17 cellular contexts compared by ENCODE assay signal in the genomic region with DNA sequence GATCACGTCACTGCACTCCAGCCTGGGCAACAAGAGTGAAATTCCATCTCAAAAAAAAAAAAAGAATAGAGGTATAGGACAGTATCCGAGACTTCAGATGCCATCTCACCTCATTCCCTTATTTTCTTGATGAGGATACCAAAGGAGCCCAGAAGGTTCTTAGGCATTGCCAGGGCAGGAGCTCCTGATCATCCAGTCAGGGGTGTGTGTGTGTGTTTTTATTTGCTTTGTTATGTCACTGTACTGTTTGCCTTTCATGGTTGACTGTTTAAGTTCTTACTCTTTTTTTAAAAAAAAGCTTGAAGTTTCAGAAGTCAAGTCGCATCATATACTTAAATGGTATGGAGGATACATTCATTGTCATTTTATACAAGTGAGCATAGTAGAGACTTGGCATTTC.
DNase-seq lines count a peak whose midpoint lies in the region; ATAC-seq and TF ChIP-seq lines count a peak whose summit lies in the region.
"Had no signal": no experiment of that assay in that cellular context is flagged by ENCODE, and none has a peak within 500 bp of the region (broad histone marks: within the 10 kb centered on the region; RNA-seq: fewer than 3 reads in every experiment).

No MANE protein-coding gene starts in this region.

- peaks cover 5% of the 10 kb centered on the region for H3K9me3 Mint-ChIP-seq in activated CD8-positive, alpha-beta T cell treated with anti-CD3 and anti-CD28 coated beads for 36 hours
- peaks cover 4% of the 10 kb centered on the region for H3K9me3 Mint-ChIP-seq in activated CD8-positive, alpha-beta T cell treated with anti-CD3 and anti-CD28 coated beads, Interleukin-2, amount 10 ng/mL, durations not matched to agents 7 days and 5 days (ENCODE audit: insufficient read depth)
- H3K9me3 Mint-ChIP-seq in activated T-helper 1 cell treated with anti-CD3 and anti-CD28 coated beads, Interleukin-12 subunit alpha, Interleukin-12 subunit beta, Interleukin-2, Interleukin-4 antibody, amounts not matched to agents 30 ng/mL and 10 ng/mL and 1 ng/mL, durations not matched to agents 14 hours and 24 hours and 36 hours: peaks cover 7% of the 10 kb centered on the region
- H3K9me3 Mint-ChIP-seq: CD4-positive, alpha-beta T cell had no signal

- no peaks in the 10 kb centered on the region for H3K36me3 ChIP-seq in KOPT-K1 (ENCODE audit: insufficient read depth, low read length)
- H3K36me3 ChIP-seq in thyroid gland: peaks cover 0 to 3% of the 10 kb centered on the region in 2 donors
- H3K36me3 ChIP-seq: HAP-1 had no signal

- H3K4me1 Mint-ChIP-seq in activated CD8-positive, alpha-beta T cell treated with anti-CD3 and anti-CD28 coated beads for 36 hours (ENCODE audit: low read depth): peaks cover 90% of the 10 kb centered on the region
- H3K4me1 Mint-ChIP-seq in activated CD8-positive, alpha-beta T cell treated with anti-CD3 and anti-CD28 coated beads, Interleukin-2, amount 10 ng/mL, durations not matched to agents 7 days and 5 days (ENCODE audit: low read depth): peaks cover 93% of the 10 kb centered on the region
- H3K4me1 Mint-ChIP-seq in activated T-helper 1 cell treated with anti-CD3 and anti-CD28 coated beads, Interleukin-12 subunit alpha, Interleukin-12 subunit beta, Interleukin-2, Interleukin-4 antibody, amounts not matched to agents 30 ng/mL and 10 ng/mL and 1 ng/mL, durations not matched to agents 14 hours and 24 hours and 36 hours (ENCODE audit: low read depth): peaks cover 87% of the 10 kb centered on the region

- intact Hi-C loops in activated CD8-positive, alpha-beta T cell treated with anti-CD3 and anti-CD28 coated beads for 36 hours (cut with micrococcal nuclease): loop anchor here (10.0 kb wide), 1 partner anchor 356 kb away; no protein-coding TSS in a partner anchor
- intact Hi-C loops in activated T-helper 1 cell treated with anti-CD3 and anti-CD28 coated beads, Interleukin-12 subunit alpha, Interleukin-12 subunit beta, Interleukin-2, Interleukin-4 antibody, amounts not matched to agents 30 ng/mL and 10 ng/mL and 1 ng/mL, durations not matched to agents 14 hours and 24 hours and 36 hours (cut with micrococcal nuclease): no loop called here
- intact Hi-C loops in thyroid gland (cut with DNase I): no loop called here
- intact Hi-C loops in left colon (cut with DNase I, micrococcal nuclease): no loop called here

- no peak for TF ChIP-seq CTCF in activated CD8-positive, alpha-beta T cell treated with anti-CD3 and anti-CD28 coated beads for 36 hours (IDR thresholded peaks at IDR 0.05)
- no peak for TF ChIP-seq CTCF in thyroid gland (IDR thresholded peaks at IDR 0.05)

- TF ChIP-seq POLR2A in thyroid gland (IDR thresholded peaks at IDR 0.05): no peak

- H3K27me3 Mint-ChIP-seq in activated CD8-positive, alpha-beta T cell treated with anti-CD3 and anti-CD28 coated beads for 36 hours: no peaks in the 10 kb centered on the region
- no peaks in the 10 kb centered on the region for H3K27me3 Mint-ChIP-seq in activated CD8-positive, alpha-beta T cell treated with anti-CD3 and anti-CD28 coated beads, Interleukin-2, amount 10 ng/mL, durations not matched to agents 7 days and 5 days (ENCODE audit: low read depth)
- H3K27me3 Mint-ChIP-seq in activated T-helper 1 cell treated with anti-CD3 and anti-CD28 coated beads, Interleukin-12 subunit alpha, Interleukin-12 subunit beta, Interleukin-2, Interleukin-4 antibody, amounts not matched to agents 30 ng/mL and 10 ng/mL and 1 ng/mL, durations not matched to agents 14 hours and 24 hours and 36 hours (ENCODE audit: insufficient read depth): no peaks in the 10 kb centered on the region
- H3K27me3 Mint-ChIP-seq: B cell; CD4-positive, alpha-beta T cell had no signal

- CTCF ChIA-PET in activated CD8-positive, alpha-beta T cell treated with anti-CD3 and anti-CD28 coated beads for 36 hours (lab: Charles Lee): interaction anchor here (1.7 to 3.1 kb wide), 2 partner anchors 7 to 127 kb away, joined by 6 to 13 read pairs; no protein-coding TSS in a partner anchor
- CTCF ChIA-PET in activated CD8-positive, alpha-beta T cell treated with anti-CD3 and anti-CD28 coated beads, Interleukin-2, amount 10 ng/mL, durations not matched to agents 7 days and 5 days (lab: Charles Lee): interaction anchor here (1.3 to 17.3 kb wide), 4 partner anchors 10 to 142 kb away, joined by 3 to 272 read pairs (median 28); a partner anchor contains a TSS

- no peaks in the 10 kb centered on the region for H3K27me3 ChIP-seq in thyroid gland

- H3K36me3 Mint-ChIP-seq in activated CD8-positive, alpha-beta T cell treated with anti-CD3 and anti-CD28 coated beads for 36 hours (ENCODE audit: low read depth): peaks cover 70% of the 10 kb centered on the region
- peaks cover 73% of the 10 kb centered on the region for H3K36me3 Mint-ChIP-seq in activated CD8-positive, alpha-beta T cell treated with anti-CD3 and anti-CD28 coated beads, Interleukin-2, amount 10 ng/mL, durations not matched to agents 7 days and 5 days (ENCODE audit: low read depth)
- peaks cover 55% of the 10 kb centered on the region for H3K36me3 Mint-ChIP-seq in activated T-helper 1 cell treated with anti-CD3 and anti-CD28 coated beads, Interleukin-12 subunit alpha, Interleukin-12 subunit beta, Interleukin-2, Interleukin-4 antibody, amounts not matched to agents 30 ng/mL and 10 ng/mL and 1 ng/mL, durations not matched to agents 14 hours and 24 hours and 36 hours (ENCODE audit: low read depth)

- no peaks in the 10 kb centered on the region for H3K9me3 ChIP-seq in KOPT-K1 (ENCODE audit: insufficient read depth, low read length, poor library complexity, severe bottlenecking)
- no peaks in the 10 kb centered on the region for H3K9me3 ChIP-seq in thyroid gland
- H3K9me3 ChIP-seq: HAP-1 had no signal

- H3K4me3 Mint-ChIP-seq in activated CD8-positive, alpha-beta T cell treated with anti-CD3 and anti-CD28 coated beads for 36 hours: no peak overlapping the region
- no peak overlapping the region for H3K4me3 Mint-ChIP-seq in activated CD8-positive, alpha-beta T cell treated with anti-CD3 and anti-CD28 coated beads, Interleukin-2, amount 10 ng/mL, durations not matched to agents 7 days and 5 days
- H3K4me3 Mint-ChIP-seq in activated T-helper 1 cell treated with anti-CD3 and anti-CD28 coated beads, Interleukin-12 subunit alpha, Interleukin-12 subunit beta, Interleukin-2, Interleukin-4 antibody, amounts not matched to agents 30 ng/mL and 10 ng/mL and 1 ng/mL, durations not matched to agents 14 hours and 24 hours and 36 hours: no peak overlapping the region
- H3K4me3 Mint-ChIP-seq: B cell; CD4-positive, alpha-beta T cell had no signal

- no peak for DNase-seq in activated CD8-positive, alpha-beta T cell treated with anti-CD3 and anti-CD28 coated beads for 36 hours
- no peak for DNase-seq in activated CD8-positive, alpha-beta T cell treated with anti-CD3 and anti-CD28 coated beads, Interleukin-2, amount 10 ng/mL, durations not matched to agents 7 days and 5 days
- DNase-seq in activated T-helper 1 cell treated with anti-CD3 and anti-CD28 coated beads, Interleukin-12 subunit alpha, Interleukin-12 subunit beta, Interleukin-2, Interleukin-4 antibody, amounts not matched to agents 30 ng/mL and 10 ng/mL and 1 ng/mL, durations not matched to agents 14 hours and 24 hours and 36 hours (ENCODE audit: low spot score): no peak
- no peak for DNase-seq in thyroid gland
- DNase-seq in stimulated activated naive CD4-positive, alpha-beta T cell treated with Interleukin-2 at 50 U/mL for 16 hours (lab: John Stamatoyannopoulos, UW): no peak
- DNase-seq in left colon: no peak
- DNase-seq: C1 segment of cervical spinal cord; Calu3; CD4-positive, alpha-beta T cell; DMS 273 treated with DMSO at 0.1 percent for 48 hours; DMS79 treated with DMSO at 0.1 percent for 48 hours; EL had no signal

- POLR2A ChIA-PET in activated CD8-positive, alpha-beta T cell treated with anti-CD3 and anti-CD28 coated beads for 36 hours (lab: Charles Lee): interaction anchor here (0.9 to 21.8 kb wide), 5 partner anchors 8 to 143 kb away, joined by 3 to 434 read pairs (median 13); a partner anchor contains a TSS
- POLR2A ChIA-PET in activated CD8-positive, alpha-beta T cell treated with anti-CD3 and anti-CD28 coated beads, Interleukin-2, amount 10 ng/mL, durations not matched to agents 7 days and 5 days (lab: Charles Lee): interaction anchor here (0.7 to 21.8 kb wide), 4 partner anchors 9 to 160 kb away, joined by 3 to 737 read pairs (median 4); a partner anchor contains a TSS

- H3K27ac Mint-ChIP-seq in activated CD8-positive, alpha-beta T cell treated with anti-CD3 and anti-CD28 coated beads for 36 hours: peak overlapping the region; percentile 49
- H3K27ac Mint-ChIP-seq in activated CD8-positive, alpha-beta T cell treated with anti-CD3 and anti-CD28 coated beads, Interleukin-2, amount 10 ng/mL, durations not matched to agents 7 days and 5 days: no peak overlapping the region
- peak overlapping the region; percentile 83 for H3K27ac Mint-ChIP-seq in activated T-helper 1 cell treated with anti-CD3 and anti-CD28 coated beads, Interleukin-12 subunit alpha, Interleukin-12 subunit beta, Interleukin-2, Interleukin-4 antibody, amounts not matched to agents 30 ng/mL and 10 ng/mL and 1 ng/mL, durations not matched to agents 14 hours and 24 hours and 36 hours
- H3K27ac Mint-ChIP-seq: B cell; CD4-positive, alpha-beta T cell had no signal

- peaks cover 12 to 30% of the 10 kb centered on the region in 2 donors for H3K4me1 ChIP-seq in thyroid gland
- H3K4me1 ChIP-seq: HAP-1 had no signal

- ATAC-seq in activated CD8-positive, alpha-beta T cell treated with anti-CD3 and anti-CD28 coated beads for 36 hours: no peak
- no peak for ATAC-seq in activated CD8-positive, alpha-beta T cell treated with anti-CD3 and anti-CD28 coated beads, Interleukin-2, amount 10 ng/mL, durations not matched to agents 7 days and 5 days
- ATAC-seq in HG03469 (IDR thresholded peaks at IDR 0.05; ENCODE audit: unreplicated experiment) (no peak), left colon (no peak)
- ATAC-seq: HepG2 had no signal

- no peak overlapping the region for H3K4me3 ChIP-seq in thyroid gland (replicated peaks in 1 of 3)
- H3K4me3 ChIP-seq: HAP-1 had no signal

- H3K27ac ChIP-seq in KOPT-K1 (ENCODE audit: low read depth, low read length, poor library complexity, severe bottlenecking) (peak overlapping the region; percentile 6), thyroid gland (peak overlapping the region in 2 of 3 donors; percentile 45 to 49)

- 96 to 97% methylated on average over 3 of the region's 3 CpGs for WGBS in thyroid gland, 2 donors
